In genomic region chr3:184358921-184359350, GRCh38 we compare ENCODE assay signal across 19 cellular contexts. TPM values are rescaled to one million over a fixed set of nuclear protein-coding genes. Genes with fewer than 3 reads are reported as not detected.
DNase-seq lines count a peak whose midpoint lies in the region; ATAC-seq and TF ChIP-seq lines count a peak whose summit lies in the region.
"Had no signal": no experiment of that assay in that cellular context is flagged by ENCODE, and none has a peak within 500 bp of the region (broad histone marks: within the 10 kb centered on the region; RNA-seq: fewer than 3 reads in every experiment).

No MANE protein-coding gene starts in this region.

- H3K27ac ChIP-seq in heart right ventricle (no peak overlapping the region), caudate nucleus (ENCODE audit: low read depth, low read length) (peak overlapping the region; percentile 69), tibial nerve (peak overlapping the region in 3 of 4 donors; percentile 21 to 100 (median 92))
- H3K27ac ChIP-seq: BLaER1 treated with 17β-estradiol and CSF1 and Interleukin-3, amounts not matched to agents 10 nM and 100 nM; PC-9 had no signal

- WGBS in heart right ventricle, 2 donors = 50 to 66% methylated on average over 14 of the region's 14 CpGs
- WGBS in tibial nerve, 2 donors = 52 to 54% methylated on average over 14 of the region's 14 CpGs

- H3K27me3 Mint-ChIP-seq in nephron (ENCODE audit: low read depth) = no peaks in the 10 kb centered on the region

- H3K4me1 Mint-ChIP-seq in nephron = peaks cover 19% of the 10 kb centered on the region

- H3K36me3 ChIP-seq in heart right ventricle = peaks cover 0 to 31% (median 0%) of the 10 kb centered on the region in 9 donors
- H3K36me3 ChIP-seq in tibial nerve = peaks cover 0 to 46% (median 0%) of the 10 kb centered on the region in 3 donors

- H3K4me3 Mint-ChIP-seq in nephron = peak overlapping the region; percentile 58 to 76 (median 63)

- no peak overlapping the region for H3K4me3 ChIP-seq in heart right ventricle
- H3K4me3 ChIP-seq in tibial nerve = peak overlapping the region in 1 of 4 donors; percentile 65
- H3K4me3 ChIP-seq: BLaER1 treated with 17β-estradiol and CSF1 and Interleukin-3, amounts not matched to agents 10 nM and 100 nM; GM12878; GM23338; PC-9 had no signal

- no peak overlapping the region for H3K27ac Mint-ChIP-seq in nephron
- H3K27ac Mint-ChIP-seq: GM23338 had no signal

- H3K9me3 Mint-ChIP-seq in nephron = no peaks in the 10 kb centered on the region

- H3K36me3 Mint-ChIP-seq in nephron (ENCODE audit: low read depth) = peaks cover 14% of the 10 kb centered on the region

- intact Hi-C loops in left ventricle myocardium superior (cut with micrococcal nuclease) = no loop called here
- intact Hi-C loops in heart right ventricle (cut with DNase I) = loop anchor here in 1 of 10 donors (10.0 kb wide), 1 partner anchor 54 kb away; no protein-coding TSS in a partner anchor

- no peaks in the 10 kb centered on the region for H3K9me3 ChIP-seq in heart right ventricle
- no peaks in the 10 kb centered on the region for H3K9me3 ChIP-seq in tibial nerve
- H3K9me3 ChIP-seq: BLaER1 treated with 17β-estradiol and CSF1 and Interleukin-3, amounts not matched to agents 10 nM and 100 nM had no signal

- ATAC-seq in left ventricle myocardium superior (no peak), heart right ventricle (no peak), HG03439 (IDR thresholded peaks at IDR 0.05; ENCODE audit: unreplicated experiment) (no peak), HG02571 (IDR thresholded peaks at IDR 0.05; ENCODE audit: unreplicated experiment) (no peak), HG02938 (IDR thresholded peaks at IDR 0.05; ENCODE audit: unreplicated experiment) (no peak)
- ATAC-seq: GM12878 had no signal

- TF ChIP-seq CTCF in heart right ventricle (IDR thresholded peaks at IDR 0.05) (no peak), nephron (IDR thresholded peaks at IDR 0.05; ENCODE audit: unreplicated experiment in 3 of 3) (no peak), tibial nerve (IDR thresholded peaks at IDR 0.05) (no peak)

- TF ChIP-seq EP300 in tibial nerve (IDR thresholded peaks at IDR 0.05) = peak in 1 of 2 donors; percentile 54

- peaks cover 4 to 21% (median 14%) of the 10 kb centered on the region in 9 donors for H3K4me1 ChIP-seq in heart right ventricle
- peaks cover 0 to 66% (median 21%) of the 10 kb centered on the region in 4 donors for H3K4me1 ChIP-seq in tibial nerve

- H3K27me3 ChIP-seq in heart right ventricle (no peaks in the 10 kb centered on the region), tibial nerve (no peaks in the 10 kb centered on the region)
- H3K27me3 ChIP-seq: BLaER1 treated with 17β-estradiol and CSF1 and Interleukin-3, amounts not matched to agents 10 nM and 100 nM had no signal

- DNase-seq in left ventricle myocardium superior (peak; percentile 28), heart right ventricle (no peak), caudate nucleus (lab: John Stamatoyannopoulos, UW) (no peak), tibial nerve (ENCODE audit: low spot score in 2 of 2) (no peak)
- DNase-seq: DMS 273 treated with DMSO at 0.1 percent for 48 hours, GDM1, KBM-7, NCI-H1436 treated with DMSO at 0.1 percent for 48 hours, NCI-H2029 treated with DMSO at 0.1 percent for 48 hours, NCI-H2171 treated with DMSO at 0.1 percent for 48 hours, NCI-H446 treated with DMSO at 0.1 percent for 48 hours, PC-9 had no signal

- no peak for TF ChIP-seq POLR2A in tibial nerve (IDR thresholded peaks at IDR 0.05)

RNA-seq across cellular contexts. Expression of gene CLCN2, which starts 2.5 kb away (rescaled TPM):
- total RNA-seq in left ventricle myocardium superior = 3.6 TPM
- total RNA-seq in heart right ventricle = 1 to 10 TPM; 1.3 to 3.0 (median 2.4) TPM
- polyA plus RNA-seq in heart right ventricle = 1 to 10 TPM; 1.6 to 8.4 TPM
- total RNA-seq in tibial nerve = 10 to 100 TPM; 51.3 to 86.3 (median 54.9) TPM

RNA-seq across cellular contexts. Expression of gene POLR2H, which starts 2.6 kb away (rescaled TPM):
- total RNA-seq in left ventricle myocardium superior = 26.0 TPM
- total RNA-seq in heart right ventricle = 10 to 100 TPM; 17.4 to 31.0 (median 22.9) TPM
- polyA plus RNA-seq in heart right ventricle = 10 to 100 TPM; 55.1 to 63.7 TPM
- 100 to 1,000 TPM in 1 of 4 donors, 10 to 100 TPM in 3; 65.1 to 181 (median 95.3) TPM for total RNA-seq in tibial nerve

RNA-seq across cellular contexts. Expression of gene THPO, which starts 19.1 kb away (rescaled TPM):
- total RNA-seq in left ventricle myocardium superior (0.37 TPM), heart right ventricle (1 to 10 TPM in 2 of 10 donors, under 1 TPM in 5, not detected in 3; 0.16 to 1.3 (median 0.56) TPM), tibial nerve (under 1 TPM in 3 of 4 donors, not detected in 1; 0.20 to 0.84 (median 0.44) TPM)
- 1 to 10 TPM in 1 of 2 donors, under 1 TPM in 1; 0.30 to 1.0 TPM for polyA plus RNA-seq in heart right ventricle
- total RNA-seq: GM12878, PC-9 had no signal
- polyA plus RNA-seq: GM12878 had no signal

RNA-seq across cellular contexts. Expression of gene CHRD, which starts 20.9 kb away (rescaled TPM):
- total RNA-seq in left ventricle myocardium superior (4.6 TPM), heart right ventricle (10 to 100 TPM in 1 of 10 donors, 1 to 10 TPM in 9; 1.4 to 10.9 (median 3.7) TPM), tibial nerve (10 to 100 TPM; 29.1 to 44.6 (median 34.3) TPM)
- 10 to 100 TPM in 1 of 2 donors, 1 to 10 TPM in 1; 7.5 to 17.3 TPM for polyA plus RNA-seq in heart right ventricle
- total RNA-seq: GM12878, PC-9 had no signal
- polyA plus RNA-seq: GM12878 had no signal

RNA-seq across cellular contexts. Expression of gene FAM131A, which starts 21.5 kb away (rescaled TPM):
- 41.0 TPM for total RNA-seq in left ventricle myocardium superior
- 10 to 100 TPM; 23.0 to 36.5 (median 26.7) TPM for total RNA-seq in heart right ventricle
- polyA plus RNA-seq in heart right ventricle = 10 to 100 TPM; 21.6 to 32.5 TPM
- total RNA-seq in tibial nerve = 10 to 100 TPM; 35.0 to 45.3 (median 39.6) TPM

Comparison
In these comparisons a context has a peak if more than half of its experiments do, and no peak if none do; other contexts are left out.
1. H3K27ac ChIP-seq: peak in caudate nucleus (single experiment) and tibial nerve (3 of 4); none in heart right ventricle (0 of 10).
2. RNA of gene CLCN2, which starts 2.5 kb away (total RNA-seq): 51.3 to 86.3 TPM in tibial nerve; 3.6 TPM in left ventricle myocardium superior (single experiment) and 1.3 to 3.0 TPM in heart right ventricle; every median in the first group is over 10 times any median in the second.